Comparison of ENCODE assay signal across 9 cellular contexts in the genomic region with DNA sequence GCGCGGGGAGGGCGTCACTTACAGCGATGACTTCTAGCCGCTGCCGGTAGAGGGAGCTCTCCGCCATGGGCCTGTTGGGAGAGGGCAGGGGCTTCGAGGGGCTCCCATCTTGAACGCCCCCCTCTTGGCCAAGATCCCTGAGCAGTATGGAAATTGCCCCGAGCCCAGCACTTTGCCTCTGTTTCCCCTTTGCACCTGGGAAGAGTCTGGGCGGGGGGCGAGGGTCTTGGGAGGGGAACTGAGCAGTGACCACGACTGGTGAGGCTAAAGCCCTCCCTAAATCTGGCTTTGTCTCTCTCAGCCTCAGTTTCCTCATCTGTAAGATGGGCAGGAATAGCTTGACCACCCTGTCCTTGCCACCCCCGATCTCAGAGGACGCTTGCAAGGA. TPM values are rescaled to one million over a fixed set of nuclear protein-coding genes. Genes with fewer than 3 reads are reported as not detected.
DNase-seq lines count a peak whose midpoint lies in the region; ATAC-seq and TF ChIP-seq lines count a peak whose summit lies in the region.
"Had no signal": no experiment of that assay in that cellular context is flagged by ENCODE, and none has a peak within 500 bp of the region (broad histone marks: within the 10 kb centered on the region; RNA-seq: fewer than 3 reads in every experiment).

No MANE protein-coding gene starts in this region.

- intact Hi-C loops in colonic mucosa (cut with DNase I) (no loop called here), sciatic nerve (cut with DNase I) (loop anchor here (5.0 kb wide), 1 partner anchor 177 kb away; no protein-coding TSS in a partner anchor)

- ATAC-seq in sciatic nerve (no peak), HG03196 (IDR thresholded peaks at IDR 0.05; ENCODE audit: unreplicated experiment) (no peak)

- no peaks in the 10 kb centered on the region for H3K9me3 ChIP-seq in WERI-Rb-1 (ENCODE audit: severe bottlenecking)
- H3K9me3 ChIP-seq in colonic mucosa = no peaks in the 10 kb centered on the region
- no peaks in the 10 kb centered on the region for H3K9me3 ChIP-seq in SJCRH30 (replicated peaks)

- H3K4me3 ChIP-seq in GM12875 (ENCODE audit: low read depth, low read length) = no peak overlapping the region
- H3K4me3 ChIP-seq in WERI-Rb-1 (ENCODE audit: low read depth, low read length) = no peak overlapping the region
- H3K4me3 ChIP-seq in colonic mucosa = no peak overlapping the region
- no peak overlapping the region for H3K4me3 ChIP-seq in SJCRH30

- no peak overlapping the region for H3K27ac ChIP-seq in WERI-Rb-1
- H3K27ac ChIP-seq in colonic mucosa = no peak overlapping the region
- no peak overlapping the region for H3K27ac ChIP-seq in SJCRH30

- DNase-seq in WERI-Rb-1 = peak; percentile 39
- no peak for DNase-seq in colonic mucosa
- DNase-seq in sciatic nerve (ENCODE audit: low spot score) = peak; percentile 67
- no peak for DNase-seq in foreskin melanocyte
- no peak for DNase-seq in DMS53 (lab: John Stamatoyannopoulos, UW)
- DNase-seq in SJCRH30 = no peak

- H3K4me1 ChIP-seq in colonic mucosa (peaks cover 3% of the 10 kb centered on the region), SJCRH30 (no peaks in the 10 kb centered on the region; the same call in 1 of the 2 replicates)

- no peaks in the 10 kb centered on the region for H3K27me3 ChIP-seq in WERI-Rb-1 (ENCODE audit: insufficient read depth, low read depth, severe bottlenecking)
- peaks cover 4% of the 10 kb centered on the region for H3K27me3 ChIP-seq in colonic mucosa
- H3K27me3 ChIP-seq in SJCRH30 = peaks cover 25% of the 10 kb centered on the region

- H3K36me3 ChIP-seq in WERI-Rb-1 = no peaks in the 10 kb centered on the region
- H3K36me3 ChIP-seq in colonic mucosa = no peaks in the 10 kb centered on the region
- no peaks in the 10 kb centered on the region for H3K36me3 ChIP-seq in SJCRH30

- peak; percentile 95 for TF ChIP-seq CTCF in GM12875 (IDR thresholded peaks at IDR 0.05; ENCODE audit: borderline replicate concordance, insufficient read depth, low read depth, low read length)
- peak; percentile 84 for TF ChIP-seq CTCF in WERI-Rb-1 (IDR thresholded peaks at IDR 0.05; ENCODE audit: low read depth, low read length)
- TF ChIP-seq CTCF in colonic mucosa (IDR thresholded peaks at IDR 0.05) = peak; percentile 48

- no peak overlapping the region for H3K9ac ChIP-seq in colonic mucosa (ENCODE audit: low read depth in 2 of 2, low read length in 2 of 2)

RNA-seq across cellular contexts. Expression of gene PALM3, which starts 2.8 kb away (rescaled TPM):
- total RNA-seq in colonic mucosa (1 to 10 TPM in 1 of 2 donors, under 1 TPM in 1; 0.37 to 1.6 TPM), sciatic nerve (4.5 TPM)
- 0.99 and 1.4 TPM in 2 replicates for total RNA-seq in SJCRH30 (2014; rRNA removed; shearing (Covaris generic))

RNA-seq across cellular contexts. Expression of gene MISP3, which starts 13.5 kb away (rescaled TPM):
- total RNA-seq in colonic mucosa (10 to 100 TPM; 32.7 to 50.0 TPM), sciatic nerve (5.6 TPM)
- 0.81 and 1.3 TPM in 2 replicates for total RNA-seq in SJCRH30 (2014; rRNA removed; shearing (Covaris generic))

RNA-seq across cellular contexts. Expression of gene C19orf67, which starts 26.5 kb away (rescaled TPM):
- total RNA-seq in colonic mucosa (under 1 TPM in 1 of 2 donors, not detected in 1; 0.19 TPM), sciatic nerve (not detected)
- total RNA-seq in SJCRH30 (2014; rRNA removed; shearing (Covaris generic)) = not detected in 2 replicates
- total RNA-seq: M059J had no signal

RNA-seq across cellular contexts. Expression of gene IL27RA, which starts 27.5 kb away (rescaled TPM):
- total RNA-seq in colonic mucosa (1 to 10 TPM; 2.5 to 3.2 TPM), sciatic nerve (5.7 TPM)
- 1.5 TPM in 2 replicates for total RNA-seq in SJCRH30 (2014; rRNA removed; shearing (Covaris generic))

RNA-seq across cellular contexts. Expression of gene RLN3, which starts 31.1 kb away (rescaled TPM):
- total RNA-seq in colonic mucosa (not detected), sciatic nerve (not detected)
- total RNA-seq in SJCRH30 (2014; rRNA removed; shearing (Covaris generic)) = not detected in 2 replicates
- total RNA-seq: M059J had no signal

Comparison
In these comparisons a context has a peak if more than half of its experiments do, and no peak if none do; other contexts are left out.
1. DNase-seq: peak in WERI-Rb-1 (single experiment) and sciatic nerve (single experiment); none in colonic mucosa (single experiment), foreskin melanocyte (single experiment), DMS53 (single experiment) and SJCRH30 (0 of 2).
2. Peak in every context shown above with its lines, with median percentiles within 50 percentile points of each other: CTCF ChIP-seq.